22 cellular contexts compared by ENCODE assay signal in genomic region chr3:43970920-43971319, GRCh38.
"Had no signal": no experiment of that assay in that cellular context is flagged by ENCODE, and none has a peak within 500 bp of the region (broad histone marks: within the 10 kb centered on the region; RNA-seq: fewer than 3 reads in every experiment).

No MANE protein-coding gene starts in this region.

- H2AFZ ChIP-seq: parathyroid adenoma had no signal

- H3K4me3 Mint-ChIP-seq: dendritic cell treated with granulocyte-macrophage colony-stimulating factor and Interleukin-4, amounts not matched to agents 40 ng/mL and 50 ng/mL, for 4 days; naive thymus-derived CD8-positive, alpha-beta T cell; stimulated activated naive B cell treated with anti-CD40 and anti-IgM and Interleukin-4, amounts not matched to agents 10 μg/mL and 1 μg/mL and 100 μg/mL, for 72 hours; stimulated activated naive CD8-positive, alpha-beta T cell treated with anti-CD3 and anti-CD28 coated beads, Interleukin-15, amount 100 ng/mL, for 72 hours had no signal

- H3K9me3 ChIP-seq: prostate gland, right lobe of liver, testis, upper lobe of right lung, vagina had no signal

- FAIRE-seq: colon had no signal

- H3K9me3 Mint-ChIP-seq: stimulated activated naive CD8-positive, alpha-beta T cell treated with anti-CD3 and anti-CD28 coated beads, Interleukin-15, amount 100 ng/mL, for 72 hours had no signal

- H3K27ac ChIP-seq: foreskin keratinocyte, heart left ventricle, parathyroid adenoma, prostate gland, right lobe of liver, testis, tibial nerve, upper lobe of right lung, vagina had no signal

- H3K36me3 Mint-ChIP-seq: stimulated activated naive B cell treated with anti-CD40 and anti-IgM and Interleukin-4, amounts not matched to agents 10 μg/mL and 1 μg/mL and 100 μg/mL, for 72 hours had no signal

- H3K9ac ChIP-seq: parathyroid adenoma had no signal

- H3K36me3 ChIP-seq: heart left ventricle, prostate gland, right lobe of liver, spleen, tibial nerve, upper lobe of right lung, vagina had no signal

- H3K4me3 ChIP-seq: heart left ventricle, prostate gland, right lobe of liver, spleen, testis, tibial nerve, upper lobe of right lung, vagina had no signal

- H3K27me3 ChIP-seq: right lobe of liver, testis, tibial nerve, vagina had no signal

- ATAC-seq: foreskin keratinocyte; naive thymus-derived CD8-positive, alpha-beta T cell; stimulated activated naive B cell treated with anti-CD40 and anti-IgM and Interleukin-4, amounts not matched to agents 10 μg/mL and 1 μg/mL and 100 μg/mL, for 72 hours; stimulated activated naive CD8-positive, alpha-beta T cell treated with anti-CD3 and anti-CD28 coated beads, Interleukin-15, amount 100 ng/mL, for 72 hours; upper lobe of right lung had no signal

- DNase-seq: foreskin keratinocyte; heart left ventricle; hippocampal formation; kidney glomerular epithelial cell; mesendoderm; naive thymus-derived CD8-positive, alpha-beta T cell; occipital lobe; right lobe of liver; spleen; stimulated activated CD4-positive, alpha-beta T cell treated with anti-CD3 and anti-CD28 coated beads, Interleukin-15, amount 100 ng/mL, for 24 hours; stimulated activated CD4-positive, alpha-beta T cell treated with anti-CD3 and anti-CD28 coated beads, Interleukin-1b, Interleukin-23, amount 100 ng/mL, for 48 hours; stimulated activated CD4-positive, alpha-beta T cell treated with anti-CD3 and anti-CD28 coated beads, Interleukin-4, amount 100 ng/mL, for 24 hours; stimulated activated naive B cell treated with anti-CD40 and anti-IgM and Interleukin-4, amounts not matched to agents 10 μg/mL and 1 μg/mL and 100 μg/mL, for 72 hours; stimulated activated naive CD8-positive, alpha-beta T cell treated with anti-CD3 and anti-CD28 coated beads, Interleukin-15, amount 100 ng/mL, for 72 hours; testis; upper lobe of right lung had no signal

- H3K79me2 ChIP-seq: parathyroid adenoma had no signal

- H3K4me1 ChIP-seq: foreskin keratinocyte, heart left ventricle, parathyroid adenoma, prostate gland, right lobe of liver, spleen, testis, upper lobe of right lung, vagina had no signal

- H3K27ac Mint-ChIP-seq: dendritic cell treated with granulocyte-macrophage colony-stimulating factor and Interleukin-4, amounts not matched to agents 40 ng/mL and 50 ng/mL, for 4 days; naive thymus-derived CD8-positive, alpha-beta T cell; stimulated activated naive B cell treated with anti-CD40 and anti-IgM and Interleukin-4, amounts not matched to agents 10 μg/mL and 1 μg/mL and 100 μg/mL, for 72 hours; stimulated activated naive CD8-positive, alpha-beta T cell treated with anti-CD3 and anti-CD28 coated beads, Interleukin-15, amount 100 ng/mL, for 72 hours had no signal
